8 cellular contexts compared by ENCODE assay signal in genomic region chr12:117836999-117837736, GRCh38.
DNase-seq lines count a peak whose midpoint lies in the region; ATAC-seq and TF ChIP-seq lines count a peak whose summit lies in the region.

No MANE protein-coding gene starts in this region.

- H3K9me3 ChIP-seq in MM.1S (replicated peaks; ENCODE audit: insufficient read depth, low read length) (no peaks in the 10 kb centered on the region), T-helper 17 cell (ENCODE audit: control insufficient read depth, low read length, poor library complexity, severe bottlenecking) (no peaks in the 10 kb centered on the region), right cardiac atrium (ENCODE audit: control insufficient read depth, low read length) (no peaks in the 10 kb centered on the region)

- DNase-seq in AG10803 (ENCODE audit: low read depth) = peak; percentile 76
- DNase-seq in GM19240 (ENCODE audit: insufficient read length, low spot score) = peak; percentile 51
- DNase-seq in MM.1S = peak; percentile 46
- peak; percentile 44 to 74 (median 50) for DNase-seq in T-helper 17 cell
- DNase-seq in amygdala (lab: John Stamatoyannopoulos, UW) = peak in 55 of 56 donors; percentile 8 to 94 (median 61)
- peak; percentile 67 to 88 (median 86) for DNase-seq in right cardiac atrium
- DNase-seq in retinal pigment epithelial cell (ENCODE audit: low read depth) = no peak
- no peak for DNase-seq in SKM-1 (lab: John Stamatoyannopoulos, UW; ENCODE audit: unreplicated experiment)

- intact Hi-C loops in right cardiac atrium (cut with DNase I) = loop anchor here (5.0 kb wide), 5 partner anchors 165 to 625 kb away; partner anchors contain the start of gene NOS1 (in 1 of the 4)

- H3K9ac ChIP-seq in MM.1S (ENCODE audit: low read length) = no peak overlapping the region

- H3K36me3 ChIP-seq in MM.1S (replicated peaks; ENCODE audit: insufficient read depth, low read length) = no peaks in the 10 kb centered on the region

- no peaks in the 10 kb centered on the region for H4K20me1 ChIP-seq in MM.1S (ENCODE audit: insufficient read depth, low read length)

- H3K4me3 Mint-ChIP-seq in T-helper 17 cell = peak overlapping the region; percentile 55

- peak overlapping the region; percentile 59 for H3K27ac Mint-ChIP-seq in T-helper 17 cell

- H3K27me3 ChIP-seq in MM.1S (replicated peaks; ENCODE audit: insufficient read depth, low read length) = no peaks in the 10 kb centered on the region
- no peaks in the 10 kb centered on the region for H3K27me3 ChIP-seq in right cardiac atrium (ENCODE audit: control insufficient read depth, insufficient read depth)

- H3K36me3 Mint-ChIP-seq in T-helper 17 cell (ENCODE audit: low read depth) = no peaks in the 10 kb centered on the region

- H3K4me1 Mint-ChIP-seq in T-helper 17 cell = peaks cover 7% of the 10 kb centered on the region

- peak; percentile 94 for TF ChIP-seq CTCF in AG10803 (conservative IDR thresholded peaks at IDR 0.05; ENCODE audit: low read length)
- TF ChIP-seq CTCF in MM.1S (IDR thresholded peaks at IDR 0.05; ENCODE audit: low read length) = peak; percentile 81
- peak; percentile 99 for TF ChIP-seq CTCF in retinal pigment epithelial cell (conservative IDR thresholded peaks at IDR 0.05; ENCODE audit: low read depth, low read length)

- H3K4me3 ChIP-seq in AG10803 (ENCODE audit: low read length) (no peak overlapping the region), MM.1S (ENCODE audit: low read length) (no peak overlapping the region), right cardiac atrium (ENCODE audit: low read length) (no peak overlapping the region), retinal pigment epithelial cell (ENCODE audit: low read length) (no peak overlapping the region)

- H3K4me2 ChIP-seq in MM.1S (ENCODE audit: low read depth, low read length) = peak overlapping the region; percentile 24; the same call in 1 of the 2 replicates

- H3K27me3 Mint-ChIP-seq in T-helper 17 cell = peaks cover 45% of the 10 kb centered on the region

- WGBS in right cardiac atrium = 6% methylated on average over 22 of the region's 22 CpGs

- no peaks in the 10 kb centered on the region for H3F3A ChIP-seq in MM.1S (ENCODE audit: insufficient read depth, low read length)

- H3K27ac ChIP-seq in MM.1S (ENCODE audit: low read length) = no peak overlapping the region
- no peak overlapping the region for H3K27ac ChIP-seq in right cardiac atrium (ENCODE audit: low read length)

- H3K79me2 ChIP-seq in MM.1S (ENCODE audit: low read length) = no peaks in the 10 kb centered on the region

- peak; percentile 74 for ATAC-seq in T-helper 17 cell
- ATAC-seq in right cardiac atrium = peak; percentile 51 to 69

- no peak overlapping the region for H2AFZ ChIP-seq in MM.1S (ENCODE audit: low read length)

- H3K4me1 ChIP-seq in MM.1S (ENCODE audit: low read length) (no peaks in the 10 kb centered on the region), right cardiac atrium (ENCODE audit: control insufficient read depth, insufficient read depth, low read length) (no peaks in the 10 kb centered on the region)

- H3K9me2 ChIP-seq in MM.1S (replicated peaks; ENCODE audit: insufficient read depth, low read length) = no peaks in the 10 kb centered on the region

Comparison
In these comparisons a context has a peak if more than half of its experiments do, and no peak if none do; other contexts are left out.
1. DNase-seq: peak in AG10803 (single experiment), GM19240 (single experiment), MM.1S (single experiment), T-helper 17 cell (3 of 3), amygdala (55 of 56) and right cardiac atrium (3 of 3); none in retinal pigment epithelial cell (single experiment) and SKM-1 (single experiment).
2. Peak in every context shown above with its lines, with median percentiles within 50 percentile points of each other: CTCF ChIP-seq.